In genomic region chr17:28925912-28926365, GRCh38 we compare ENCODE assay signal across 8 cellular contexts. TPM values are rescaled to one million over a fixed set of nuclear protein-coding genes. Genes with fewer than 3 reads are reported as not detected.
DNase-seq lines count a peak whose midpoint lies in the region; TF ChIP-seq lines count a peak whose summit lies in the region.

No MANE protein-coding gene starts in this region.

- H3K36me3 ChIP-seq in Caco-2 (ENCODE audit: control insufficient read depth, insufficient read depth, low read length), result peaks cover 3% of the 10 kb centered on the region

- intact Hi-C loops in Caco-2 (cut with micrococcal nuclease; ENCODE audit: unreplicated experiment), result no loop called here

- no peak overlapping the region for H3K27ac Mint-ChIP-seq in Caco-2 (ENCODE audit: unreplicated experiment)

- no peaks in the 10 kb centered on the region for H3K27me3 ChIP-seq in Caco-2 (replicated peaks; ENCODE audit: control insufficient read depth, insufficient read depth, low read length)

- peaks cover 40% of the 10 kb centered on the region for H3K36me3 Mint-ChIP-seq in Caco-2 (ENCODE audit: insufficient read depth, unreplicated experiment)

- H3K27me3 Mint-ChIP-seq in Caco-2 (ENCODE audit: insufficient read depth, unreplicated experiment), result no peaks in the 10 kb centered on the region

- no peak for TF ChIP-seq CTCF in Caco-2 (IDR thresholded peaks at IDR 0.05; ENCODE audit: insufficient read depth in 1 of 2, low read depth in 1 of 2, low read length in 1 of 2, severe bottlenecking in 1 of 2, unreplicated experiment in 1 of 2)

- no peak for DNase-seq in Caco-2
- DNase-seq in KG1 (lab: John Stamatoyannopoulos, UW), result peak; percentile 69
- DNase-seq in activated CD4-positive, alpha-beta T cell treated with anti-CD3 and anti-CD28 coated beads for 4 hours, result peak; percentile 50 to 56
- peak; percentile 82 for DNase-seq in fibroblast of gingiva (ENCODE audit: low read depth)
- peak in 2 of 3 donors; percentile 20 to 25 for DNase-seq in stimulated activated CD4-positive, alpha-beta T cell treated with anti-CD3 and anti-CD28 coated beads, TNF-alpha, amount 100 ng/mL, for 1 hour (ENCODE audit: low read depth in 3 of 3, low spot score in 1 of 3)
- DNase-seq in cerebellar nuclear complex (lab: John Stamatoyannopoulos, UW), result no peak
- DNase-seq in NCI-H510A treated with DMSO at 0.1 percent for 48 hours (lab: John Stamatoyannopoulos, UW), result no peak
- no peak for DNase-seq in NCI-H1105 (lab: John Stamatoyannopoulos, UW)

- H3K9me3 ChIP-seq in Caco-2, result no peaks in the 10 kb centered on the region

- no peak overlapping the region for H3K4me3 ChIP-seq in Caco-2 (ENCODE audit: low read depth, low read length)

- no peaks in the 10 kb centered on the region for H3K4me1 Mint-ChIP-seq in Caco-2 (ENCODE audit: low read depth, unreplicated experiment)

- no peak overlapping the region for H3K4me3 Mint-ChIP-seq in Caco-2 (ENCODE audit: unreplicated experiment)

- CTCF ChIA-PET in Caco-2 (lab: Charles Lee), result no interaction called here

- TSS peak; percentile 23 for BruUV-seq in Caco-2 (replicated peaks; lab: Mats Ljungman, UMichigan)

- no peaks in the 10 kb centered on the region for H3K4me1 ChIP-seq in Caco-2

- POLR2A ChIA-PET in Caco-2 (lab: Charles Lee), result no interaction called here

- H3K9me3 Mint-ChIP-seq in Caco-2 (ENCODE audit: unreplicated experiment), result no peaks in the 10 kb centered on the region

RNA-seq across cellular contexts. Expression of gene DHRS13, which starts 23.1 kb away (rescaled TPM):
- total RNA-seq in Caco-2 (2022), result 32.8 and 38.0 TPM in 2 replicates

RNA-seq across cellular contexts. Expression of gene PHF12, which starts 25.4 kb away (rescaled TPM):
- total RNA-seq in Caco-2 (2022), result 49.9 and 56.5 TPM in 2 replicates

RNA-seq across cellular contexts. Expression of gene FLOT2, which starts 28.4 kb away (rescaled TPM):
- total RNA-seq in Caco-2 (2022), result 182 and 189 TPM in 2 replicates

Comparison
In these comparisons a context has a peak if more than half of its experiments do, and no peak if none do; other contexts are left out.
1. DNase-seq: peak in KG1 (single experiment), activated CD4-positive, alpha-beta T cell treated with anti-CD3 and anti-CD28 coated beads for 4 hours (2 of 2), fibroblast of gingiva (single experiment) and stimulated activated CD4-positive, alpha-beta T cell treated with anti-CD3 and anti-CD28 coated beads, TNF-alpha, amount 100 ng/mL, for 1 hour (2 of 3); none in Caco-2 (0 of 2), cerebellar nuclear complex (0 of 2), NCI-H510A treated with DMSO at 0.1 percent for 48 hours (single experiment) and NCI-H1105 (single experiment).